Comparison of ENCODE assay signal across 12 cellular contexts in the genomic region with DNA sequence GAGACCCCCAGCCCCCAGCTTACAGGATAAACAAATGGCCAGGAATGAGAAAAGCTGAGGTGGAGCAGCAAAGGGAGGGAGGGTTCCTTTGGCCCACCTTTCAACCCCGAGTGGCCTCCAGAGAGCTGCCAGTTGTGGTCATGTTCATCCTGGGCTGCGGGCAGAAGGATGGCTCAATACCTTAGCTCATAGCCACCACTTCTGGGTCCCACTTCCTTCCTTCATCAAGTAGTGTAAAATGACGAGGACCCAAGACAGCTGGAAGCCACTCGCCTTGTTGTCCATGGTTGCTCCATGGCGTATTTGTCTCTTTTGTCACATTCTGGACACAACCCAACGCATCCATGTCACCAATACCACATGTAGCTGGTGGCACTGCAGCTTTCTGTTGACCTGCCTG. TPM values are rescaled to one million over a fixed set of nuclear protein-coding genes. Genes with fewer than 3 reads are reported as not detected.
A peak's percentile ranks its signal among the peaks of the same experiment; 100 is the strongest.
DNase-seq lines count a peak whose midpoint lies in the region; ATAC-seq and TF ChIP-seq lines count a peak whose summit lies in the region.
"Had no signal": no experiment of that assay in that cellular context is flagged by ENCODE, and none has a peak within 500 bp of the region (broad histone marks: within the 10 kb centered on the region; RNA-seq: fewer than 3 reads in every experiment).

No MANE protein-coding gene starts in this region.

- H3K4me3 ChIP-seq in CD4-positive, CD25-positive, alpha-beta regulatory T cell (ENCODE audit: low read depth, low read length): no peak overlapping the region
- H3K4me3 ChIP-seq in endodermal cell (ENCODE audit: low read length): no peak overlapping the region
- H3K4me3 ChIP-seq: ovary had no signal

- H3K4me1 Mint-ChIP-seq in CD4-positive, CD25-positive, alpha-beta regulatory T cell: peaks cover 9 to 36% (median 21%) of the 10 kb centered on the region in 4 donors
- peaks cover 3% of the 10 kb centered on the region for H3K4me1 Mint-ChIP-seq in endodermal cell

- ATAC-seq in CD4-positive, CD25-positive, alpha-beta regulatory T cell (ENCODE audit: low read depth in 2 of 2): peak in 1 of 2 donors; percentile 14
- ATAC-seq in GM21737 (IDR thresholded peaks at IDR 0.05; ENCODE audit: unreplicated experiment): peak; percentile 29
- ATAC-seq in HG03196 (IDR thresholded peaks at IDR 0.05; ENCODE audit: unreplicated experiment): no peak
- no peak for ATAC-seq in GM18868 (IDR thresholded peaks at IDR 0.05; ENCODE audit: unreplicated experiment)
- ATAC-seq: SK-N-SH treated with all-trans-retinoic acid at 6 μM for 48 hours had no signal

- no peaks in the 10 kb centered on the region for H3K27me3 Mint-ChIP-seq in CD4-positive, CD25-positive, alpha-beta regulatory T cell
- peaks cover 2% of the 10 kb centered on the region for H3K27me3 Mint-ChIP-seq in endodermal cell (ENCODE audit: insufficient read depth)

- no peaks in the 10 kb centered on the region for H3K4me1 ChIP-seq in CD4-positive, CD25-positive, alpha-beta regulatory T cell (ENCODE audit: control insufficient read depth, insufficient read depth, low read length, poor library complexity, severe bottlenecking)
- H3K4me1 ChIP-seq in endodermal cell (ENCODE audit: control insufficient read depth, insufficient read depth, low read length): no peaks in the 10 kb centered on the region

- H3K36me3 ChIP-seq in CD4-positive, CD25-positive, alpha-beta regulatory T cell (ENCODE audit: control insufficient read depth, insufficient read depth, low read length): peaks cover 81% of the 10 kb centered on the region
- no peaks in the 10 kb centered on the region for H3K36me3 ChIP-seq in endodermal cell (ENCODE audit: control insufficient read depth, insufficient read depth, low read length)
- H3K36me3 ChIP-seq: ovary had no signal

- peaks cover 66% of the 10 kb centered on the region for H3K36me3 Mint-ChIP-seq in CD4-positive, CD25-positive, alpha-beta regulatory T cell
- H3K36me3 Mint-ChIP-seq in endodermal cell (ENCODE audit: low read depth): peaks cover 9% of the 10 kb centered on the region

- no peak for TF ChIP-seq CTCF in endodermal cell (conservative IDR thresholded peaks at IDR 0.05)

- H3K9me3 ChIP-seq in CD4-positive, CD25-positive, alpha-beta regulatory T cell (ENCODE audit: control insufficient read depth in 2 of 2, low read length in 2 of 2): peaks cover 2 to 9% of the 10 kb centered on the region in 2 experiments
- H3K9me3 ChIP-seq in endodermal cell (ENCODE audit: control insufficient read depth, low read length): peaks cover 2% of the 10 kb centered on the region
- H3K9me3 ChIP-seq: ovary had no signal

- peaks cover 2 to 6% (median 4%) of the 10 kb centered on the region in 7 donors for H3K9me3 Mint-ChIP-seq in CD4-positive, CD25-positive, alpha-beta regulatory T cell
- H3K9me3 Mint-ChIP-seq in endodermal cell: peaks cover 15% of the 10 kb centered on the region
- H3K9me3 Mint-ChIP-seq: activated T-cell treated with anti-CD3 and anti-CD28 coated beads, Interleukin-2, amount 50 U/mL, for 4 hours had no signal

- peak overlapping the region in 1 of 4 donors; percentile 10 for H3K4me3 Mint-ChIP-seq in CD4-positive, CD25-positive, alpha-beta regulatory T cell
- no peak overlapping the region for H3K4me3 Mint-ChIP-seq in endodermal cell

- peak overlapping the region in 2 of 3 donors; percentile 30 to 42 for H3K27ac Mint-ChIP-seq in CD4-positive, CD25-positive, alpha-beta regulatory T cell
- H3K27ac Mint-ChIP-seq in endodermal cell: no peak overlapping the region

- no peak for DNase-seq in CD4-positive, CD25-positive, alpha-beta regulatory T cell
- peak; percentile 98 for DNase-seq in MV-4-11 (lab: John Stamatoyannopoulos, UW)
- DNase-seq in endodermal cell: no peak
- no peak for DNase-seq in AG08395 (ENCODE audit: low spot score)
- no peak for DNase-seq in NCI-H2107 (lab: John Stamatoyannopoulos, UW)
- DNase-seq: activated T-cell treated with anti-CD3 and anti-CD28 coated beads, Interleukin-2, amount 50 U/mL, for 4 hours; DMS153; ovary had no signal

- no peak overlapping the region for H3K9ac ChIP-seq in endodermal cell (ENCODE audit: extremely low read depth, low read length, poor library complexity, severe bottlenecking)

- H3K27ac ChIP-seq in CD4-positive, CD25-positive, alpha-beta regulatory T cell (ENCODE audit: insufficient read depth, low read length, poor library complexity, severe bottlenecking): no peak overlapping the region
- peak overlapping the region; percentile 59 for H3K27ac ChIP-seq in endodermal cell (ENCODE audit: low read depth, low read length)
- H3K27ac ChIP-seq: ovary had no signal

- no peaks in the 10 kb centered on the region for H3K27me3 ChIP-seq in CD4-positive, CD25-positive, alpha-beta regulatory T cell (ENCODE audit: control insufficient read depth, insufficient read depth, low read length)
- H3K27me3 ChIP-seq in endodermal cell (ENCODE audit: control insufficient read depth, insufficient read depth, low read length, poor library complexity, severe bottlenecking): no peaks in the 10 kb centered on the region
- H3K27me3 ChIP-seq: ovary had no signal

- WGBS in endodermal cell (ENCODE audit: insufficient coverage in 1 of 2, insufficient read length in 1 of 2), 2 experiments: 78 to 90% methylated on average over 3 to 6 of the region's 6 CpGs

RNA-seq across cellular contexts. Expression of gene CRACR2A, which starts 24.2 kb away (rescaled TPM):
- total RNA-seq in CD4-positive, CD25-positive, alpha-beta regulatory T cell: 42.9 TPM
- 10 to 100 TPM in 3 of 4 donors, 1 to 10 TPM in 1; 8.2 to 13.7 (median 11.3) TPM for polyA plus RNA-seq in CD4-positive, CD25-positive, alpha-beta regulatory T cell
- 1 to 10 TPM; 1.1 to 4.7 TPM for total RNA-seq in endodermal cell
- 1.1 TPM for polyA plus RNA-seq in endodermal cell (2013, experiment 1 of 2)
- 1.3 TPM for polyA plus RNA-seq in endodermal cell (2013, experiment 2 of 2)
